ENCODE assay signal across 19 cellular contexts in the genomic region with DNA sequence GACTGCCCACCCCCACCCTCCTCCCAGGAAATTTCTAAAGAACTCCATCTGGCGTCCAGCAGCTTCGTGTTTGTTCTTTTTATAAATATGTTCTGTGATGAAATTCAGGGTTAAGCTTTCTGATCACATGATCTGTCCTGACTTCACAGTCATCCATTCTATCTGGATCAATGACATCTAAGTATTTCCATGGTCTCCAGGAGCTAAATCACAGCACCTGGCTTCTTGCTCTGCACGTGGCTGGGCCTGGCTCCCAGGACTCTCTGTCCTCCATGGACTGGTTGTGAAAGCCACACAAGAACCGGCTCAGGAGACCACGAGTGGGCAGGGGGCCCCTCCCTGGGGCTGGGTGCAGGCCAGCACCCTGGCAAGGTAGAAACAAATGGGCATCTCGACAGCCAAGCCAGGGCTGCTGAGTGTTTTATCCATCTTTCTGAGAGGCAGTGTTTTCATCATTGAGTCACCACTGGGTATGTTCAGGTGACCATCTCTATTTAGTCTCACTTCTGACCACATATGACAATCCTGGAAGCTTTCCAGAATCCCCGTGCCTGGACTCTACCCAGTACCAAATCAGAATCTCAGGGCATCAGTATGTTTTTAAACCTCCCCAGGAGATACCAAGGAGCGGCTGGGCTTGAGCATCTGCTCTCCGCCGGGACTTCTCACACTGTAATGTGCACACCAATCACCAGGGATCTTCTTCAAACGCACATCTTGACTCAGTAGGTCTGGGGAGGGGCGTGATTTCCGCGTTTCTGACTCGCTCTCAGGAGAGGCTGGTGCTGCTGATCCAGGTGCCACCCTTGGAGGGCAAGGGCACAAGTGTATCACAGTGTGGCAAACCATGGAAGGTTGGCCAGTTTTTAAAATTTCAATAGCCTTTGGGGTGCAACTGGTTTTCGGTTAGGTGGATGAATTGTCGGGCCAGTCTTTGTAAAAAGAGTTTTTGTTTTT. TPM values are rescaled to one million over a fixed set of nuclear protein-coding genes. Genes with fewer than 3 reads are reported as not detected.
DNase-seq lines count a peak whose midpoint lies in the region; ATAC-seq, FAIRE-seq and TF ChIP-seq lines count a peak whose summit lies in the region.
"Had no signal": no experiment of that assay in that cellular context is flagged by ENCODE, and none has a peak within 500 bp of the region (broad histone marks: within the 10 kb centered on the region; RNA-seq: fewer than 3 reads in every experiment).

No MANE protein-coding gene starts in this region.

- TF ChIP-seq CTCF in HepG2 (CRISPR knock-in tag; IDR thresholded peaks at IDR 0.05) = no peak
- TF ChIP-seq CTCF in right lobe of liver (IDR thresholded peaks at IDR 0.05) = no peak
- no peak for TF ChIP-seq CTCF in K562 (IDR thresholded peaks at IDR 0.05 in 2 of 3, conservative IDR thresholded peaks at IDR 0.05 in 1 of 3; ENCODE audit: insufficient read depth in 2 of 3, low read depth in 1 of 3, low read length in 3 of 3)

- H3K79me2 ChIP-seq in HepG2 (ENCODE audit: insufficient read depth, low read length) (peaks cover 4% of the 10 kb centered on the region), K562 (ENCODE audit: control insufficient read depth, insufficient read depth, low read length) (no peaks in the 10 kb centered on the region)

- H3K4me3 Mint-ChIP-seq in stimulated activated naive B cell treated with anti-CD40 and anti-IgM and Interleukin-4, amounts not matched to agents 10 μg/mL and 1 μg/mL and 100 μg/mL, for 72 hours = no peak overlapping the region
- H3K4me3 Mint-ChIP-seq: IgD-negative memory B cell had no signal

- TF ChIP-seq POLR2A in HepG2 (IDR thresholded peaks at IDR 0.05; ENCODE audit: insufficient read depth in 1 of 2, low read depth in 2 of 2, low read length in 2 of 2) = no peak
- TF ChIP-seq POLR2A in right lobe of liver (IDR thresholded peaks at IDR 0.05) = no peak
- TF ChIP-seq POLR2A in K562 (conservative IDR thresholded peaks at IDR 0.05) = no peak

- H3K9me3 Mint-ChIP-seq in stimulated activated naive B cell treated with anti-CD40 and anti-IgM and Interleukin-4, amounts not matched to agents 10 μg/mL and 1 μg/mL and 100 μg/mL, for 72 hours = no peaks in the 10 kb centered on the region
- H3K9me3 Mint-ChIP-seq: IgD-negative memory B cell had no signal

- intact Hi-C loops in HepG2 (cut with micrococcal nuclease; ENCODE audit: unreplicated experiment) (no loop called here), right lobe of liver (cut with DNase I) (no loop called here), K562 (cut with micrococcal nuclease) (no loop called here)

- H3K9me1 ChIP-seq in K562 (ENCODE audit: control insufficient read depth, insufficient read depth, low read length) = no peaks in the 10 kb centered on the region

- DNase-seq in HepG2 (ENCODE audit: low spot score) (no peak), right lobe of liver (no peak), K562 (ENCODE audit: extremely low read depth in 1 of 4, low spot score in 3 of 4) (no peak), glomerular visceral epithelial cell (ENCODE audit: extremely low spot score) (peak; percentile 30), HEK293T (ENCODE audit: extremely low spot score) (no peak)
- DNase-seq in stimulated activated naive B cell treated with anti-CD40 and anti-IgM and Interleukin-4, amounts not matched to agents 10 μg/mL and 1 μg/mL and 100 μg/mL, for 72 hours = no peak
- DNase-seq: 8988T, AML-193, DMS79, NCI-H146, NCI-H226, NCI-H526 treated with DMSO at 0.1 percent for 48 hours, PC-9, SK-N-SH had no signal

- H3K36me3 Mint-ChIP-seq in stimulated activated naive B cell treated with anti-CD40 and anti-IgM and Interleukin-4, amounts not matched to agents 10 μg/mL and 1 μg/mL and 100 μg/mL, for 72 hours = no peaks in the 10 kb centered on the region
- H3K36me3 Mint-ChIP-seq: IgD-negative memory B cell had no signal

- H3K4me1 Mint-ChIP-seq in stimulated activated naive B cell treated with anti-CD40 and anti-IgM and Interleukin-4, amounts not matched to agents 10 μg/mL and 1 μg/mL and 100 μg/mL, for 72 hours = peaks cover 0 to 2% of the 10 kb centered on the region in 2 donors
- H3K4me1 Mint-ChIP-seq: IgD-negative memory B cell had no signal

- H3K27me3 Mint-ChIP-seq in stimulated activated naive B cell treated with anti-CD40 and anti-IgM and Interleukin-4, amounts not matched to agents 10 μg/mL and 1 μg/mL and 100 μg/mL, for 72 hours = peaks cover 6 to 8% of the 10 kb centered on the region in 2 donors
- H3K27me3 Mint-ChIP-seq: IgD-negative memory B cell had no signal

- H4K20me1 ChIP-seq in HepG2 (ENCODE audit: insufficient read depth, low read length) (no peaks in the 10 kb centered on the region), K562 (replicated peaks; ENCODE audit: control insufficient read depth, insufficient read depth, low read length) (no peaks in the 10 kb centered on the region; the same call in 1 of the 2 replicates)

- CTCF ChIA-PET in HepG2 (lab: Yijun Ruan, JAX; ENCODE audit: low intra/inter-chr PET ratio, low total read pairs) = no interaction called here
- CTCF ChIA-PET in K562 (lab: Yijun Ruan, JAX; ENCODE audit: low intra/inter-chr PET ratio) = no interaction called here
- CTCF ChIA-PET in HEK293T (lab: Yijun Ruan, JAX) = no interaction called here

- peak overlapping the region; percentile 23 for H3K27ac ChIP-seq in HepG2 (ENCODE audit: extremely low read length, insufficient read depth, low read length)
- peak overlapping the region in 1 of 3 donors; percentile 42 for H3K27ac ChIP-seq in right lobe of liver
- no peak overlapping the region for H3K27ac ChIP-seq in K562 (ENCODE audit: extremely low read depth, low read depth, low read length)
- H3K27ac ChIP-seq: PC-9 had no signal

- no peak for TF ChIP-seq RAD21 in HepG2 (CRISPR knock-in tag; IDR thresholded peaks at IDR 0.05)
- no peak for TF ChIP-seq RAD21 in K562 (CRISPR knock-in tag; conservative IDR thresholded peaks at IDR 0.05 in 1 of 2, IDR thresholded peaks at IDR 0.05 in 1 of 2)

- H3K4me1 ChIP-seq in HepG2 (ENCODE audit: insufficient read depth, low read length) (peaks cover 65% of the 10 kb centered on the region), right lobe of liver (peaks cover 0 to 27% (median 10%) of the 10 kb centered on the region in 4 donors), K562 (replicated peaks in 1 of 2; ENCODE audit: control insufficient read depth in 2 of 2, insufficient read depth in 2 of 2, low read length in 2 of 2) (no peaks in the 10 kb centered on the region)

- FAIRE-seq in HepG2 (lab: Jason Lieb, UNC) = no peak
- FAIRE-seq in K562 (lab: Jason Lieb, UNC) = no peak
- FAIRE-seq: H54 had no signal

- TF ChIP-seq EP300 in HepG2 (IDR thresholded peaks at IDR 0.05; ENCODE audit: low read depth in 2 of 2, low read length in 2 of 2) (no peak), HepG2 (CRISPR knock-in tag; IDR thresholded peaks at IDR 0.05; ENCODE audit: borderline replicate concordance) (no peak), K562 (IDR thresholded peaks at IDR 0.05; ENCODE audit: low read length) (no peak)

- no peak overlapping the region for H2AFZ ChIP-seq in HepG2 (ENCODE audit: low read length)
- H2AFZ ChIP-seq in K562 (ENCODE audit: low read depth, low read length) = no peak overlapping the region
- H2AFZ ChIP-seq: PC-9 had no signal

- H3K27me3 ChIP-seq in HepG2 (ENCODE audit: control insufficient read depth in 1 of 2, insufficient read depth in 2 of 2, low read length in 2 of 2) (no peaks in the 10 kb centered on the region), right lobe of liver (no peaks in the 10 kb centered on the region), K562 (ENCODE audit: control insufficient read depth in 2 of 2, insufficient read depth in 2 of 2, low read length in 2 of 2) (peaks cover 63 to 81% of the 10 kb centered on the region in 2 experiments)

- H3K9me3 ChIP-seq in HepG2 (ENCODE audit: low read length) = no peaks in the 10 kb centered on the region
- no peaks in the 10 kb centered on the region for H3K9me3 ChIP-seq in right lobe of liver
- H3K9me3 ChIP-seq in K562 (replicated peaks; ENCODE audit: control insufficient read depth, insufficient read depth, low read depth, low read length) = no peaks in the 10 kb centered on the region
- H3K9me3 ChIP-seq: SK-N-SH had no signal

- no peak overlapping the region for H3K9ac ChIP-seq in HepG2 (ENCODE audit: insufficient read depth, low read depth, low read length)
- no peak overlapping the region for H3K9ac ChIP-seq in K562 (ENCODE audit: insufficient read depth in 1 of 2, low read depth in 2 of 2, low read length in 2 of 2)
- H3K9ac ChIP-seq: SK-N-SH had no signal

- H3K4me2 ChIP-seq in HepG2 (ENCODE audit: low read depth, low read length) (no peak overlapping the region), K562 (ENCODE audit: insufficient read depth, low read length) (no peak overlapping the region)
- H3K4me2 ChIP-seq: PC-9, SK-N-SH had no signal

- in situ Hi-C loops in HepG2 (cut with HindIII; ENCODE audit: extremely low pct_ligation_motif_present, low pct_unique_long_range_greater_than_20kb) (no loop called here), K562 (cut with MboI) (no loop called here)

- H3K36me3 ChIP-seq in HepG2 (replicated peaks in 1 of 2; ENCODE audit: control insufficient read depth in 1 of 2, insufficient read depth in 2 of 2, low read length in 2 of 2) (no peaks in the 10 kb centered on the region; a peak in 1 of 5 replicates), right lobe of liver (no peaks in the 10 kb centered on the region), K562 (ENCODE audit: control insufficient read depth, insufficient read depth, low read length) (no peaks in the 10 kb centered on the region)

- 88% methylated on average over 17 of the region's 17 CpGs for WGBS in HepG2 (ENCODE audit: low lambda C conversion rate)
- WGBS in right lobe of liver (ENCODE audit: insufficient coverage, low coverage, low lambda C conversion rate, missing lambda C conversion rate) = 72% methylated on average over 9 of the region's 17 CpGs
- under 1% methylated on average over 17 of the region's 17 CpGs for WGBS in K562 (ENCODE audit: insufficient coverage, low coverage, missing lambda C conversion rate)

- BruUV-seq in HepG2 (replicated peaks; lab: Mats Ljungman, UMichigan) (no TSS peak), K562 (replicated peaks; lab: Mats Ljungman, UMichigan) (no TSS peak)

- no peak overlapping the region for H3K4me3 ChIP-seq in HepG2 (replicated peaks in 1 of 3; ENCODE audit: insufficient read depth in 1 of 3, low read depth in 2 of 3, low read length in 3 of 3)
- H3K4me3 ChIP-seq in right lobe of liver = no peak overlapping the region
- H3K4me3 ChIP-seq in K562 = no peak overlapping the region
- H3K4me3 ChIP-seq: PC-9 had no signal

- H3K27ac Mint-ChIP-seq in stimulated activated naive B cell treated with anti-CD40 and anti-IgM and Interleukin-4, amounts not matched to agents 10 μg/mL and 1 μg/mL and 100 μg/mL, for 72 hours = peak overlapping the region; percentile 20
- H3K27ac Mint-ChIP-seq: IgD-negative memory B cell had no signal

- POLR2A ChIA-PET in HepG2 (lab: Yijun Ruan, JAX) = interaction anchor here (0.8 to 2.2 kb wide), 4 partner anchors 15 to 130 kb away, joined by 3 to 11 read pairs (median 6); no protein-coding TSS in a partner anchor
- POLR2A ChIA-PET in K562 (lab: Yijun Ruan, JAX) = interaction anchor here (0.5 to 0.6 kb wide), 2 partner anchors 160 to 166 kb away, joined by 3 to 4 read pairs; no protein-coding TSS in a partner anchor
- POLR2A ChIA-PET in HEK293T (lab: Yijun Ruan, JAX) = no interaction called here

- ATAC-seq in HepG2 = no peak
- no peak for ATAC-seq in right lobe of liver
- ATAC-seq in K562 = no peak
- ATAC-seq in stimulated activated naive B cell treated with anti-CD40 and anti-IgM and Interleukin-4, amounts not matched to agents 10 μg/mL and 1 μg/mL and 100 μg/mL, for 72 hours (replicated peaks) = no peak
- ATAC-seq in HG03457 (IDR thresholded peaks at IDR 0.05; ENCODE audit: unreplicated experiment) = no peak
- no peak for ATAC-seq in HG02610 (IDR thresholded peaks at IDR 0.05; ENCODE audit: unreplicated experiment)
- ATAC-seq: Right ventricle myocardium inferior had no signal

RNA-seq across cellular contexts. Expression of a gene that starts 31.6 kb away (rescaled TPM):
- 28.6 and 32.4 TPM in 2 replicates for total RNA-seq in HepG2 (2016; rRNA removed; fragmentation: Illumina TruSeq; extraction: Trizol)
- 21.2 and 24.5 TPM in 2 replicates for total RNA-seq in HepG2 (2016; cell fraction: cytosol; rRNA removed; fragmentation: Illumina TruSeq; extraction: Trizol; ENCODE audit: low read depth)
- total RNA-seq in HepG2 (2016; cell fraction: insoluble cytoplasmic fraction; rRNA removed; fragmentation: Illumina TruSeq; extraction: Trizol) = 22.4 and 30.7 TPM in 2 replicates
- 51.6 and 61.1 TPM in 2 replicates for total RNA-seq in HepG2 (2016; cell fraction: membrane; rRNA removed; fragmentation: Illumina TruSeq; extraction: Trizol)
- total RNA-seq in HepG2 (2016; cell fraction: nucleus; rRNA removed; fragmentation: Illumina TruSeq; extraction: Trizol) = 21.9 and 23.1 TPM in 2 replicates
- 34.7 and 36.2 TPM in 2 replicates for polyA plus RNA-seq in HepG2 (2011; rRNA removed)
- polyA plus RNA-seq in HepG2 (2011; cell fraction: cytosol; rRNA removed) = 22.9 and 28.7 TPM in 2 replicates
- 25.6 and 30.8 TPM in 2 replicates for polyA plus RNA-seq in HepG2 (2011; cell fraction: nucleus; rRNA removed)
- polyA plus RNA-seq in HepG2 (2012) = 41.2 and 50.7 TPM in 2 replicates
- polyA plus RNA-seq in HepG2 (2016; cell fraction: cytosol; fragmentation: Illumina TruSeq; extraction: Trizol; ENCODE audit: low read depth) = 23.8 and 29.3 TPM in 2 replicates
- polyA plus RNA-seq in HepG2 (2016; cell fraction: insoluble cytoplasmic fraction; fragmentation: Illumina TruSeq; extraction: Trizol; ENCODE audit: low read depth) = 31.8 and 38.3 TPM in 2 replicates
- 53.7 and 59.4 TPM in 2 replicates for polyA plus RNA-seq in HepG2 (2016; cell fraction: membrane; fragmentation: Illumina TruSeq; extraction: Trizol; ENCODE audit: low read depth)
- 39.1 and 43.2 TPM in 2 replicates for polyA plus RNA-seq in HepG2 (2016; cell fraction: nucleus; fragmentation: Illumina TruSeq; extraction: Trizol; ENCODE audit: insufficient read depth, low read depth)
- polyA minus RNA-seq in HepG2 (2011; rRNA and poly(A)+ RNA removed; ENCODE audit: low replicate concordance) = 3.0 and 49.7 TPM in 2 replicates
- 24.8 and 27.3 TPM in 2 replicates for polyA minus RNA-seq in HepG2 (2011; cell fraction: cytosol; rRNA and poly(A)+ RNA removed)
- 11.2 and 12.4 TPM in 2 replicates for polyA minus RNA-seq in HepG2 (2011; cell fraction: nucleus; rRNA and poly(A)+ RNA removed)
- 100 to 1,000 TPM in 3 of 6 experiments, 10 to 100 TPM in 3; 50.5 to 250 (median 97.5) TPM for total RNA-seq in right lobe of liver
- total RNA-seq in K562 (2011; cell fraction: chromatin; rRNA removed; ENCODE audit: low replicate concordance) = not detected in 2 replicates
- total RNA-seq in K562 (2011; cell fraction: nucleolus; rRNA removed) = 0.17 TPM in 1 of 2 replicates, not detected in the other
- total RNA-seq in K562 (2011; cell fraction: nucleoplasm; rRNA removed) = not detected in 2 replicates
- 0.08 TPM in 1 of 2 replicates, not detected in the other for total RNA-seq in K562 (2014; rRNA removed)
- not detected in 2 replicates for total RNA-seq in K562 (2014; rRNA removed; fragmentation: Illumina TruSeq; extraction: Trizol)
- total RNA-seq in K562 (2015; rRNA removed; fragmentation: Illumina TruSeq; extraction: Trizol) = 0.11 TPM in 1 of 2 replicates, not detected in the other
- total RNA-seq in K562 (2021) = 0.20 and 0.33 TPM in 2 replicates
- polyA plus RNA-seq in K562 (2011; rRNA removed) = 0.08 and 0.22 TPM in 2 replicates
- polyA plus RNA-seq in K562 (2011; cell fraction: cytosol; rRNA removed) = 0.24 TPM in 1 of 2 replicates, not detected in the other
- 0.31 TPM in 1 of 2 replicates, not detected in the other for polyA plus RNA-seq in K562 (2011; cell fraction: nucleus; rRNA removed)
- 0.12 and 0.47 TPM in 2 replicates for polyA plus RNA-seq in K562 (2012)
- polyA plus RNA-seq in K562 (2014; fragmentation: Illumina TruSeq; extraction: Trizol) = 0.08 and 0.10 TPM in 2 replicates
- polyA plus RNA-seq in K562 (2014; fragmentation: Nextera tagmentation; extraction: Ambion mirVana) = not detected
- 0.09 and 0.12 TPM in 2 replicates for polyA plus RNA-seq in K562 (2014; rRNA removed)
- not detected in 2 replicates for polyA minus RNA-seq in K562 (2011; rRNA and poly(A)+ RNA removed)
- polyA minus RNA-seq in K562 (2011; cell fraction: cytosol; rRNA and poly(A)+ RNA removed) = not detected in 2 replicates
- polyA minus RNA-seq in K562 (2011; cell fraction: nucleus; rRNA and poly(A)+ RNA removed) = 0.27 TPM in 1 of 2 replicates, not detected in the other

Comparison
In these comparisons a context has a peak if more than half of its experiments do, and no peak if none do; other contexts are left out.
1. RNA of a gene that starts 31.6 kb away (total RNA-seq): 50.5 to 250 TPM in right lobe of liver and 21.2 to 61.1 TPM in HepG2; 0.08 to 0.33 TPM in K562; every median in the first group is over 10 times any median in the second.